8 cellular contexts compared by ENCODE assay signal in the genomic region with DNA sequence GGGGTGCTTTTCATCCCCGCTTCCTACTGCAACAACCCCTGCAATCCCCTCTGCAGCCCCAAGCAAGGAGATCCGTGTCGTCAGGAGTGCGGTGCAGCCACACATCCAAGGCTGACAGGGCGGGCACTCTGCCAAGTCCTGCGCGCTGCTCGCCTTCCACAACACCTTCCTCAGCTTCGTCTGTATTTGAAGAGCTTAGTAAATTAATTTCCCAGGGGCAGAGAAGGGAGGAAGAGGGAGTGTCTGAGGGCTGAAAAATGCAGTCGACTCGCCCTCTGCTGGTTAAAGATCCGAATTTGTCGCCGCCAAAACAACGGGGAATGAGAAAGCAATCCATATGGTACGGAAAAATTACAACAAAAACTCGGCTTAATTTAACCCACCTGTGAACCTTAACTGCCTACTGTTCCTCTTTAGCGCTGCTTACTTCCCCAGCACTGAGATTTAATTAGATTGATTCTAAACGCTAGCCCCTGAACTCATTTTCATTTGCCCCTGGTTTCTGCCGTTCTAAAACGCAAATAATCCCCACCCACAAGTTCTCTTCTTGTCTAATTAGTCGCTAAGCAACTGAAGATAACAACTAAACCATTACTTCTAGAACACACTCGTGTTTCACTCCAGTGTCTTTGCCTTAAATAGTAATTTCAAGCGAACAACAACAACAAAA. TPM values are rescaled to one million over a fixed set of nuclear protein-coding genes. Genes with fewer than 3 reads are reported as not detected.
DNase-seq lines count a peak whose midpoint lies in the region; ATAC-seq and TF ChIP-seq lines count a peak whose summit lies in the region.

No MANE protein-coding gene starts in this region.

- TF ChIP-seq RAD21 in HCT116 (IDR thresholded peaks at IDR 0.05; ENCODE audit: low read depth) = peak; percentile 95

- H3K36me3 ChIP-seq in HCT116 (ENCODE audit: control insufficient read depth in 1 of 2, insufficient read depth in 2 of 2, low read length in 2 of 2) (no peaks in the 10 kb centered on the region), ectodermal cell (ENCODE audit: control insufficient read depth, insufficient read depth, low read length) (no peaks in the 10 kb centered on the region), mucosa of stomach (ENCODE audit: control insufficient read depth, insufficient read depth, low read length) (no peaks in the 10 kb centered on the region)

- H3K79me2 ChIP-seq in HCT116 (ENCODE audit: insufficient read depth, low read length) = no peaks in the 10 kb centered on the region

- peak overlapping the region; percentile 8; the same call in 1 of the 2 replicates for H3K27ac ChIP-seq in HCT116 (ENCODE audit: low read depth, low read length)
- peak overlapping the region; percentile 86 for H3K27ac ChIP-seq in ectodermal cell (ENCODE audit: insufficient read depth, low read depth, low read length, poor library complexity, severe bottlenecking)

- intact Hi-C loops in HCT116 (cut with micrococcal nuclease) = loop anchor here (1.0 to 2.0 kb wide), 3 partner anchors 35 to 313 kb away; partner anchors contain the start of gene PCDHAC1

- H3K4me2 ChIP-seq in HCT116 (ENCODE audit: low read length) = peak overlapping the region; percentile 70

- TSS peak; percentile 98 for BruUV-seq in HCT116 (replicated peaks; lab: Mats Ljungman, UMichigan)

- no peaks in the 10 kb centered on the region for H3K27me3 ChIP-seq in HCT116 (ENCODE audit: insufficient read depth, low read length)
- no peaks in the 10 kb centered on the region for H3K27me3 ChIP-seq in ectodermal cell (ENCODE audit: control insufficient read depth, insufficient read depth, low read length, poor library complexity, severe bottlenecking)
- no peaks in the 10 kb centered on the region for H3K27me3 ChIP-seq in mucosa of stomach (ENCODE audit: control insufficient read depth, insufficient read depth, low read length)

- TF ChIP-seq CTCF in HCT116 (IDR thresholded peaks at IDR 0.05 in 2 of 3, conservative IDR thresholded peaks at IDR 0.05 in 1 of 3; ENCODE audit: borderline replicate concordance in 1 of 3, insufficient read depth in 1 of 3, low read depth in 2 of 3, low read length in 2 of 3) = peak; percentile 62 to 93 (median 85)

- H3K4me3 ChIP-seq in HCT116 (replicated peaks in 1 of 2; ENCODE audit: low read depth in 1 of 2, low read length in 2 of 2) = peak overlapping the region; percentile 55 to 56
- peak overlapping the region; percentile 67 for H3K4me3 ChIP-seq in ectodermal cell (ENCODE audit: insufficient read depth, low read depth, low read length)
- H3K4me3 ChIP-seq in mucosa of stomach (ENCODE audit: low read length) = peak overlapping the region; percentile 16

- no peak for TF ChIP-seq POLR2A in HCT116 (IDR thresholded peaks at IDR 0.05; ENCODE audit: borderline replicate concordance, extremely low read depth, insufficient read depth, insufficient read length)

- CTCF ChIA-PET in HCT116 (lab: Charles Lee) = interaction anchor here (0.7 to 2.3 kb wide), 21 partner anchors 11 to 254 kb away, joined by 3 to 50 read pairs (median 4); partner anchors contain the start of genes PCDHA1, PCDHA11, PCDHA13 and PCDHA4

- ATAC-seq in HCT116 (peak; percentile 75), GM21528 (IDR thresholded peaks at IDR 0.05; ENCODE audit: low FRiP score, unreplicated experiment) (no peak), HG03571 (IDR thresholded peaks at IDR 0.05; ENCODE audit: unreplicated experiment) (no peak), GM18870 (IDR thresholded peaks at IDR 0.05; ENCODE audit: unreplicated experiment) (no peak), GM18909 (IDR thresholded peaks at IDR 0.05; ENCODE audit: poor library complexity, unreplicated experiment) (no peak)

- H3K9ac ChIP-seq in HCT116 (ENCODE audit: low read length) (peak overlapping the region; percentile 45), mucosa of stomach (ENCODE audit: low read length) (no peak overlapping the region)

- POLR2A ChIA-PET in HCT116 (lab: Charles Lee) = interaction anchor here (1.2 to 1.8 kb wide), 5 partner anchors 22 to 171 kb away, joined by 4 to 10 read pairs (median 4); partner anchors contain the start of gene PCDHA13

- WGBS in ectodermal cell, 2 experiments = 2 to 4% methylated on average over 24 of the region's 24 CpGs

- DNase-seq in HCT116 (ENCODE audit: low read depth, low spot score) (peak; percentile 69), NCI-H510A treated with DMSO at 0.1 percent for 48 hours (lab: John Stamatoyannopoulos, UW) (peak; percentile 90)

- no peaks in the 10 kb centered on the region for H4K20me1 ChIP-seq in HCT116 (ENCODE audit: insufficient read depth)

- no peaks in the 10 kb centered on the region for H3K9me2 ChIP-seq in HCT116 (ENCODE audit: insufficient read depth)

- peak overlapping the region; percentile 86 for H2AFZ ChIP-seq in HCT116 (ENCODE audit: low read depth, low read length, poor library complexity, severe bottlenecking)

- H3K4me1 ChIP-seq in HCT116 (ENCODE audit: control insufficient read depth in 1 of 2, insufficient read depth in 2 of 2, low read length in 2 of 2) (peaks cover 2 to 10% of the 10 kb centered on the region in 2 experiments; a peak in 2 of 4 replicates), ectodermal cell (ENCODE audit: control insufficient read depth, insufficient read depth, low read length) (no peaks in the 10 kb centered on the region), mucosa of stomach (ENCODE audit: control insufficient read depth, insufficient read depth, low read length) (peaks cover 5% of the 10 kb centered on the region)

- RAD21 ChIA-PET in HCT116 (lab: Charles Lee; ENCODE audit: low non-redundant PET in 1 of 2, low total read pairs in 2 of 2, uncharacterized antibody in 2 of 2, unreplicated experiment in 2 of 2) = interaction anchor here (0.7 to 2.4 kb wide), 9 partner anchors 23 to 171 kb away, joined by 3 to 24 read pairs (median 4); partner anchors contain the start of genes PCDHAC1 (in 2 of the 2), PCDHA11 (in 1 of the 2) and PCDHA13 (in 1 of the 2)

- H3K9me3 ChIP-seq in HCT116 (ENCODE audit: control insufficient read depth in 1 of 2, insufficient read depth in 1 of 2, low read depth in 1 of 2, low read length in 2 of 2) = no peaks in the 10 kb centered on the region
- H3K9me3 ChIP-seq in ectodermal cell (ENCODE audit: control insufficient read depth, low read length) = no peaks in the 10 kb centered on the region
- H3K9me3 ChIP-seq in mucosa of stomach (ENCODE audit: control insufficient read depth, low read length) = no peaks in the 10 kb centered on the region

TF ChIP-seq in HCT116, 20 proteins besides CTCF, POLR2A, EP300 and RAD21:
- TF ChIP-seq CBX3 (IDR thresholded peaks at IDR 0.05; ENCODE audit: low read depth) = peak; percentile 34; the same call in 1 of the 2 replicates
- no peak for TF ChIP-seq POLR2AphosphoS5 (IDR thresholded peaks at IDR 0.05; ENCODE audit: low read depth, low read length)
- no peak for TF ChIP-seq ATF3 (IDR thresholded peaks at IDR 0.05)
- TF ChIP-seq EZH2 (IDR thresholded peaks at IDR 0.05) = no peak
- TF ChIP-seq JUND (IDR thresholded peaks at IDR 0.05) = no peak
- TF ChIP-seq CEBPB (IDR thresholded peaks at IDR 0.05; ENCODE audit: low read depth) = peak; percentile 12; the same call in 1 of the 2 replicates

RNA-seq across cellular contexts. Expression of gene PCDHB1, which starts 10.9 kb away (rescaled TPM):
- not detected for total RNA-seq in HCT116 (2021; ENCODE audit: unreplicated experiment)
- not detected in 2 replicates for polyA plus RNA-seq in HCT116 (2012)
- 0.13 TPM for polyA plus RNA-seq in ectodermal cell (2013, experiment 1 of 4)
- polyA plus RNA-seq in ectodermal cell (2013, experiment 2 of 4) = 0.05 TPM
- 0.11 TPM for polyA plus RNA-seq in ectodermal cell (2013, experiment 3 of 4)
- polyA plus RNA-seq in ectodermal cell (2013, experiment 4 of 4) = 0.08 TPM

RNA-seq across cellular contexts. Expression of gene PCDHB2, which starts 54.2 kb away (rescaled TPM):
- total RNA-seq in HCT116 (2021; ENCODE audit: unreplicated experiment) = not detected
- polyA plus RNA-seq in HCT116 (2012) = 0.02 TPM in 1 of 2 replicates, not detected in the other
- polyA plus RNA-seq in ectodermal cell (2013, experiment 1 of 4) = 32.6 TPM
- polyA plus RNA-seq in ectodermal cell (2013, experiment 2 of 4) = 34.7 TPM
- polyA plus RNA-seq in ectodermal cell (2013, experiment 3 of 4) = 29.5 TPM
- polyA plus RNA-seq in ectodermal cell (2013, experiment 4 of 4) = 31.5 TPM

Comparison
In these comparisons a context has a peak if more than half of its experiments do, and no peak if none do; other contexts are left out.
1. H3K4me3 ChIP-seq: peak in every context shown above with its lines; median percentile 67 in ectodermal cell; 56 in HCT116; 16 in mucosa of stomach.